ENCODE assay signal across 1 cellular context in genomic region chr22:22195265-22196017, GRCh38.
TF ChIP-seq lines count a peak whose summit lies in the region.

No MANE protein-coding gene starts in this region.

TF ChIP-seq in K562, 482 proteins besides CTCF, POLR2A, EP300 and RAD21 (continued from another document):
- TF ChIP-seq HNRNPH1 (optimal IDR thresholded peaks at IDR 0.05; ENCODE audit: low read depth, low read length) (no peak), CBX1 (IDR thresholded peaks at IDR 0.05; ENCODE audit: low read depth) (no peak), ZBTB2 (IDR thresholded peaks at IDR 0.05) (peak; percentile 81; the same call in 1 of the 2 replicates), GABPB2 (CRISPR knock-in tag; conservative IDR thresholded peaks at IDR 0.05) (no peak), HDAC1 (IDR thresholded peaks at IDR 0.05) (peak in 1 of 2 experiments; percentile 89; a peak in 3 of 4 replicates), U2AF2 (optimal IDR thresholded peaks at IDR 0.05; ENCODE audit: low read depth, low read length) (no peak), ZBTB7A (IDR thresholded peaks at IDR 0.05; ENCODE audit: borderline replicate concordance, control insufficient read depth, low read depth, low read length) (no peak; the same call in 1 of the 2 replicates), TFAP4 (CRISPR knock-in tag; IDR thresholded peaks at IDR 0.05; ENCODE audit: borderline replicate concordance) (peak; percentile 94), FOXK2 (conservative IDR thresholded peaks at IDR 0.05 in 1 of 2, IDR thresholded peaks at IDR 0.05 in 1 of 2; ENCODE audit: low read depth in 2 of 2) (peak; percentile 92 to 95), MXI1 (IDR thresholded peaks at IDR 0.05; ENCODE audit: low read depth, low read length) (peak; percentile 10; the same call in 1 of the 2 replicates), SNAPC5 (CRISPR knock-in tag; IDR thresholded peaks at IDR 0.05) (no peak), PPARD (CRISPR knock-in tag; IDR thresholded peaks at IDR 0.05) (0 out of 2 replicates have a peak, but pooled peaks have one; percentile 16), ZNF699 (CRISPR knock-in tag; IDR thresholded peaks at IDR 0.05; ENCODE audit: insufficient replicate concordance) (no peak), ZNF586 (CRISPR knock-in tag; conservative IDR thresholded peaks at IDR 0.05) (no peak), ELK1 (CRISPR knock-in tag; IDR thresholded peaks at IDR 0.05) (0 out of 2 replicates have a peak, but pooled peaks have one; percentile 88), ZFPM2 (CRISPR knock-in tag; IDR thresholded peaks at IDR 0.05) (no peak), BACH1 (tag; IDR thresholded peaks at IDR 0.05) (no peak), WHSC1 (IDR thresholded peaks at IDR 0.05; ENCODE audit: low read length) (no peak), JUND (IDR thresholded peaks at IDR 0.05; ENCODE audit: borderline replicate concordance, low read depth, low read length) (peak; percentile 90), JUND (tag; IDR thresholded peaks at IDR 0.05; ENCODE audit: borderline replicate concordance, low read depth, low read length) (peak; percentile 75; the same call in 2 of the 3 replicates), PCBP1 (IDR thresholded peaks at IDR 0.05; ENCODE audit: low read depth, low read length, poor library complexity, severe bottlenecking) (no peak), ZBTB17 (CRISPR knock-in tag; IDR thresholded peaks at IDR 0.05) (0 out of 2 replicates have a peak, but pooled peaks have one; percentile 16), THRA (IDR thresholded peaks at IDR 0.05) (peak; percentile 85), FOXA3 (CRISPR knock-in tag; conservative IDR thresholded peaks at IDR 0.05 in 1 of 2, IDR thresholded peaks at IDR 0.05 in 1 of 2) (peak; percentile 12 to 80), ZNF175 (CRISPR knock-in tag; IDR thresholded peaks at IDR 0.05; ENCODE audit: low read depth) (no peak), ZNF668 (CRISPR knock-in tag; IDR thresholded peaks at IDR 0.05) (no peak), KLF13 (tag; IDR thresholded peaks at IDR 0.05; ENCODE audit: borderline replicate concordance, low read depth) (peak; percentile 90; the same call in 1 of the 2 replicates), ATF6 (CRISPR knock-in tag; IDR thresholded peaks at IDR 0.05) (no peak), BRF2 (IDR thresholded peaks at IDR 0.05; ENCODE audit: borderline replicate concordance, insufficient read depth, insufficient read length) (no peak), TEAD4 (IDR thresholded peaks at IDR 0.05; ENCODE audit: low read length) (peak; percentile 90), TEAD4 (CRISPR knock-in tag; IDR thresholded peaks at IDR 0.05; ENCODE audit: borderline replicate concordance) (peak; percentile 80), ZNF431 (CRISPR knock-in tag; IDR thresholded peaks at IDR 0.05) (no peak; the same call in 1 of the 2 replicates), FOXJ2 (tag; IDR thresholded peaks at IDR 0.05) (no peak), E2F5 (CRISPR knock-in tag; IDR thresholded peaks at IDR 0.05) (no peak), GATA2 (CRISPR knock-in tag; IDR thresholded peaks at IDR 0.05) (peak; percentile 88), CBFA2T2 (conservative IDR thresholded peaks at IDR 0.05) (peak; percentile 94), STAT6 (CRISPR knock-in tag; IDR thresholded peaks at IDR 0.05) (peak; percentile 98), GTF3C2 (IDR thresholded peaks at IDR 0.05; ENCODE audit: borderline replicate concordance, extremely low read depth, insufficient read length) (no peak), ZNF354B (CRISPR knock-in tag; IDR thresholded peaks at IDR 0.05) (no peak), ZNF830 (CRISPR knock-in tag; IDR thresholded peaks at IDR 0.05) (no peak), ZHX1 (conservative IDR thresholded peaks at IDR 0.05; ENCODE audit: low read length) (peak; percentile 70)
